Comparison of ENCODE assay signal across 7 cellular contexts in genomic region chr2:79053486-79053885, GRCh38. TPM values are rescaled to one million over a fixed set of nuclear protein-coding genes. Genes with fewer than 3 reads are reported as not detected.
"Had no signal": no experiment of that assay in that cellular context is flagged by ENCODE, and none has a peak within 500 bp of the region (broad histone marks: within the 10 kb centered on the region; RNA-seq: fewer than 3 reads in every experiment).

No MANE protein-coding gene starts in this region.

RNA-seq across cellular contexts. Expression of gene REG3G, which starts 28.0 kb away (rescaled TPM):
- total RNA-seq: GM23248, H4, H7, HepG2, HFFc6 had no signal
- polyA plus RNA-seq: GM23248, HepG2, IgD-negative memory B cell had no signal

RNA-seq across cellular contexts. Expression of gene REG1B, which starts 34.3 kb away (rescaled TPM):
- total RNA-seq: GM23248, H4, H7, HepG2, HFFc6, HT1080 had no signal
- polyA plus RNA-seq: GM23248, HepG2, IgD-negative memory B cell had no signal
